In the genomic region with DNA sequence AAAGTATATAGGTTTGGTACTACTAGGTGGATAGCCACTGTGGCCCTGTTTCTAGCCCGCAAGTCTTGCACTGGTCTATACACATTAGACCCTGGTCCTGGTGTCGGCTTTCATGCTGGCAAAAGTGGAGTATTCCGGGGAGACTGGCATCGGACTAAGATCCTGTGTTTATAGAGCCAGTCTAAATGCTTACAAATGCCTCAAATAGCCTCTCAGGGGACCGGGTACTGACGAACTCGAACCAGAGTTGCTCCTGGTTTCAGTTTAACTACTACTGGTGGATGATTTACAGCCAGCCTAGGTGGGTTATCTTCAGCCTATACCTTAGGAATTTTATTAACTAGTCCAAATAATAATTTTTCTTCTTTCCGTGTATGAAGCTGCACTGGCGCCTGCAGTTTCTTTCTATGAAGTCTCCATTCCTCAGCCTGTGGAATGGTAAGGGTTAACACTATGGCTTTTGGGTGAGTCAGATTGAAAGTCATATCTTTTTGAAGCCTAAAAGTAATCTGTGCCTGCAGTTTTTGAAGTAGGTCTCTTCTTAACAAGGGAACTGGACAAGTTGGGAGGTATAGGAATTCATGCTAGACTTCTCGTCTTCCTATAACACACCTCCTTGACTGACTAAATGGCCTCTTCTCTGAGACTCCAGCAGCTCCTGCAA, we compare ENCODE assay signal across 20 cellular contexts. TPM values are rescaled to one million over a fixed set of nuclear protein-coding genes. Genes with fewer than 3 reads are reported as not detected.
DNase-seq lines count a peak whose midpoint lies in the region; ATAC-seq, FAIRE-seq and TF ChIP-seq lines count a peak whose summit lies in the region.
"Had no signal": no experiment of that assay in that cellular context is flagged by ENCODE, and none has a peak within 500 bp of the region (broad histone marks: within the 10 kb centered on the region; RNA-seq: fewer than 3 reads in every experiment).

No MANE protein-coding gene starts in this region.

- WGBS in pancreas, 2 donors = 60 to 62% methylated on average over 10 of the region's 10 CpGs
- 91% methylated on average over 10 of the region's 10 CpGs for WGBS in mammary epithelial cell (ENCODE audit: low coverage, missing lambda C conversion rate)
- WGBS in psoas muscle, 3 donors = 67 to 70% (median 70%) methylated on average over 10 of the region's 10 CpGs

- H3K4me1 ChIP-seq in BLaER1 treated with 17β-estradiol and CSF1 and Interleukin-3, amounts not matched to agents 10 nM and 100 nM = peaks cover 20 to 39% (median 30%) of the 10 kb centered on the region in 10 experiments
- H3K4me1 ChIP-seq in pancreas = no peaks in the 10 kb centered on the region
- no peaks in the 10 kb centered on the region for H3K4me1 ChIP-seq in mammary epithelial cell (ENCODE audit: insufficient read depth, low read length)
- H3K4me1 ChIP-seq in psoas muscle = peaks cover 8% of the 10 kb centered on the region

- intact Hi-C loops in pancreas (cut with DNase I) = no loop called here
- intact Hi-C loops in mammary epithelial cell (cut with micrococcal nuclease) = no loop called here
- intact Hi-C loops in psoas muscle (cut with DNase I) = no loop called here

- no peak overlapping the region for H3K4me3 ChIP-seq in BLaER1 treated with 17β-estradiol and CSF1 and Interleukin-3, amounts not matched to agents 10 nM and 100 nM
- H3K4me3 ChIP-seq in coronary artery = peak overlapping the region; percentile 43
- H3K4me3 ChIP-seq in pancreas = no peak overlapping the region
- H3K4me3 ChIP-seq in mammary epithelial cell (replicated peaks in 1 of 3; ENCODE audit: insufficient read depth in 1 of 3, low read depth in 2 of 3, low read length in 3 of 3) = no peak overlapping the region
- no peak overlapping the region for H3K4me3 ChIP-seq in psoas muscle
- H3K4me3 ChIP-seq: GM23338, SJSA1 had no signal

- peak overlapping the region in 10 of 11 experiments; percentile 72 to 88 (median 85); a peak in 16 of 22 replicates for H3K4me2 ChIP-seq in BLaER1 treated with 17β-estradiol and CSF1 and Interleukin-3, amounts not matched to agents 10 nM and 100 nM
- no peak overlapping the region for H3K4me2 ChIP-seq in mammary epithelial cell (ENCODE audit: insufficient read depth, low read depth, low read length)
- H3K4me2 ChIP-seq: GM23338 had no signal

- CTCF ChIA-PET in mammary epithelial cell (lab: Charles Lee; ENCODE audit: low non-redundant PET) = no interaction called here

- FAIRE-seq in GM19239 (lab: Jason Lieb, UNC) (peak; percentile 89), pancreas (lab: Jason Lieb, UNC) (no peak)
- FAIRE-seq: A204.1 had no signal

- H3K27me3 ChIP-seq in BLaER1 treated with 17β-estradiol and CSF1 and Interleukin-3, amounts not matched to agents 10 nM and 100 nM = no peaks in the 10 kb centered on the region
- H3K27me3 ChIP-seq in pancreas = no peaks in the 10 kb centered on the region
- no peaks in the 10 kb centered on the region for H3K27me3 ChIP-seq in mammary epithelial cell (ENCODE audit: insufficient read depth, low read length)
- no peaks in the 10 kb centered on the region for H3K27me3 ChIP-seq in psoas muscle (ENCODE audit: insufficient read depth in 3 of 3, low read length in 2 of 3)
- H3K27me3 ChIP-seq: SJSA1 had no signal

- in situ Hi-C loops in G401 (cut with HindIII; ENCODE audit: low sequenced_read_pairs) = no loop called here
- in situ Hi-C loops in mammary epithelial cell (cut with MboI; ENCODE audit: low sequenced_read_pairs in 2 of 2) = no loop called here

- dilution Hi-C loops in mammary epithelial cell (cut with HindIII; ENCODE audit: low sequenced_read_pairs) = no loop called here

- peak overlapping the region in 4 of 11 experiments; percentile 70 to 79 (median 76); a peak in 4 of 22 replicates for H3K27ac ChIP-seq in BLaER1 treated with 17β-estradiol and CSF1 and Interleukin-3, amounts not matched to agents 10 nM and 100 nM
- peak overlapping the region in 1 of 2 donors; percentile 72 for H3K27ac ChIP-seq in coronary artery
- peak overlapping the region in 3 of 4 donors; percentile 45 to 57 (median 51) for H3K27ac ChIP-seq in pancreas
- no peak overlapping the region for H3K27ac ChIP-seq in mammary epithelial cell (ENCODE audit: insufficient read depth, low read depth, low read length)
- no peak overlapping the region for H3K27ac ChIP-seq in psoas muscle
- H3K27ac ChIP-seq: SJSA1 had no signal

- no peak for TF ChIP-seq CTCF in coronary artery (IDR thresholded peaks at IDR 0.05)
- no peak for TF ChIP-seq CTCF in pancreas (IDR thresholded peaks at IDR 0.05)
- no peak for TF ChIP-seq CTCF in mammary epithelial cell (conservative IDR thresholded peaks at IDR 0.05 in 1 of 2, IDR thresholded peaks at IDR 0.05 in 1 of 2; ENCODE audit: extremely low read depth in 1 of 2, insufficient read depth in 1 of 2, low read depth in 1 of 2, low read length in 2 of 2)
- no peak for TF ChIP-seq CTCF in psoas muscle (IDR thresholded peaks at IDR 0.05)

- H3K9me3 ChIP-seq in BLaER1 treated with 17β-estradiol and CSF1 and Interleukin-3, amounts not matched to agents 10 nM and 100 nM (replicated peaks in 1 of 11) = peaks cover 16 to 28% (median 22%) of the 10 kb centered on the region in 11 experiments
- H3K9me3 ChIP-seq in pancreas (no peaks in the 10 kb centered on the region), mammary epithelial cell (replicated peaks; ENCODE audit: insufficient read depth, low read length) (peaks cover 5% of the 10 kb centered on the region), psoas muscle (no peaks in the 10 kb centered on the region)
- H3K9me3 ChIP-seq: SJSA1 had no signal

- H3K79me2 ChIP-seq in mammary epithelial cell (ENCODE audit: insufficient read depth, low read length) = no peaks in the 10 kb centered on the region

- H3K9ac ChIP-seq in BLaER1 treated with 17β-estradiol and CSF1 and Interleukin-3, amounts not matched to agents 10 nM and 100 nM = no peak overlapping the region
- H3K9ac ChIP-seq in mammary epithelial cell (ENCODE audit: insufficient read depth, low read length) = no peak overlapping the region

- no peak for DNase-seq in GM19239 (ENCODE audit: insufficient read length, low spot score)
- DNase-seq in coronary artery (ENCODE audit: low spot score) = no peak
- DNase-seq in pancreas = no peak
- DNase-seq in G401 (ENCODE audit: low spot score) = no peak
- DNase-seq in mammary epithelial cell = no peak
- no peak for DNase-seq in psoas muscle
- DNase-seq: C1 segment of cervical spinal cord, DMS153, KBM-7, NCI-H1048, NCI-H1436 treated with DMSO at 0.1 percent for 48 hours, NCI-H2029 treated with DMSO at 0.1 percent for 48 hours, NCI-H748 treated with DMSO at 0.1 percent for 48 hours had no signal

- no peaks in the 10 kb centered on the region for H4K20me1 ChIP-seq in BLaER1 treated with 17β-estradiol and CSF1 and Interleukin-3, amounts not matched to agents 10 nM and 100 nM
- H4K20me1 ChIP-seq in mammary epithelial cell (ENCODE audit: insufficient read depth, low read length) = no peaks in the 10 kb centered on the region

- no TSS peak for BruUV-seq in mammary epithelial cell (replicated peaks; lab: Mats Ljungman, UMichigan)

- ATAC-seq in pancreas (peak in 2 of 4 donors; percentile 36 to 62), psoas muscle (no peak)
- ATAC-seq: GM23338, HCT116 had no signal

- H2AFZ ChIP-seq in mammary epithelial cell (ENCODE audit: low read depth, low read length) = no peak overlapping the region
- H2AFZ ChIP-seq: GM23338 had no signal

- no peaks in the 10 kb centered on the region for H3K36me3 ChIP-seq in BLaER1 treated with 17β-estradiol and CSF1 and Interleukin-3, amounts not matched to agents 10 nM and 100 nM
- H3K36me3 ChIP-seq in pancreas (no peaks in the 10 kb centered on the region), mammary epithelial cell (ENCODE audit: insufficient read depth, low read length) (no peaks in the 10 kb centered on the region), psoas muscle (ENCODE audit: insufficient read depth in 1 of 2, low read depth in 1 of 2) (no peaks in the 10 kb centered on the region)
- H3K36me3 ChIP-seq: SJSA1 had no signal

RNA-seq across cellular contexts. Expression of a gene that starts 51.3 kb away (rescaled TPM):
- total RNA-seq in pancreas (not detected), mammary epithelial cell (not detected), psoas muscle (not detected)
- polyA plus RNA-seq in pancreas (not detected), mammary epithelial cell (not detected), psoas muscle (not detected)
- not detected in 2 replicates for total RNA-seq in G401 (2014; rRNA removed; shearing (Covaris generic))
- not detected for polyA minus RNA-seq in mammary epithelial cell
- total RNA-seq: GM23338, M059J, NCI-H460, SJSA1 had no signal
- polyA plus RNA-seq: GM23338 had no signal

Comparison
In these comparisons a context has a peak if more than half of its experiments do, and no peak if none do; other contexts are left out.
1. H3K27ac ChIP-seq: peak in pancreas (3 of 4); none in mammary epithelial cell (single experiment) and psoas muscle (single experiment).